In the genomic region with DNA sequence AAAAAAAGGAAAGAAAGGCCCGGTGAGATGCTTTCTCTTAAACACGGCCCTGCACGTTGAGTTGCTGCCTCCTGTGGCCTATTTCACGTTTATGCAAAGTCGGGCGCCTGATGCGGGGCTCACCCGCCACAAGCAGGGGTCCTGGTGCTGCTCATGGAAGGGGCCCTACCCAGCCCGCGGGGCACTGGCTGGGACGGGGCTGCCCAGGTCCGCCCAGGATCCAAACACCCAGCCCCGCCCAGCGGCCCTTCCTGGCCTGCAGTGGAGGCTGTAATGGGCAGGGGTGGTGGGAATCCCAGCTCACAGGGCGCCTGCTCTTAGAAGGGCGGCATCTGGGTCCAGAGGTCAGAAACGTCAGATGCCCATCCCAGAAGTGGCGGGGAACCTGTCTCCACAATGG, we compare ENCODE assay signal across 1 cellular context.
TF ChIP-seq lines count a peak whose summit lies in the region.

No MANE protein-coding gene starts in this region.

TF ChIP-seq in SK-N-SH, 30 proteins besides CTCF, POLR2A, EP300 and RAD21 (continued from another document):
- TF ChIP-seq SMC3 (IDR thresholded peaks at IDR 0.05; ENCODE audit: low read depth, low read length) (no peak), POLR2AphosphoS5 (IDR thresholded peaks at IDR 0.05; ENCODE audit: low read depth, low read length) (no peak), JUND (IDR thresholded peaks at IDR 0.05) (no peak), GABPA (IDR thresholded peaks at IDR 0.05; ENCODE audit: low read depth) (no peak), MXI1 (IDR thresholded peaks at IDR 0.05; ENCODE audit: low read depth, low read length) (no peak)
- TF ChIP-seq, protein P1, sequence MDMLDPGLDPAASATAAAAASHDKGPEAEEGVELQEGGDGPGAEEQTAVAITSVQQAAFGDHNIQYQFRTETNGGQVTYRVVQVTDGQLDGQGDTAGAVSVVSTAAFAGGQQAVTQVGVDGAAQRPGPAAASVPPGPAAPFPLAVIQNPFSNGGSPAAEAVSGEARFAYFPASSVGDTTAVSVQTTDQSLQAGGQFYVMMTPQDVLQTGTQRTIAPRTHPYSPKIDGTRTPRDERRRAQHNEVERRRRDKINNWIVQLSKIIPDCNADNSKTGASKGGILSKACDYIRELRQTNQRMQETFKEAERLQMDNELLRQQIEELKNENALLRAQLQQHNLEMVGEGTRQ (IDR thresholded peaks at IDR 0.05; ENCODE audit: borderline replicate concordance, low read depth, low read length), result no peak
